Comparison of ENCODE assay signal across 8 cellular contexts in the genomic region with DNA sequence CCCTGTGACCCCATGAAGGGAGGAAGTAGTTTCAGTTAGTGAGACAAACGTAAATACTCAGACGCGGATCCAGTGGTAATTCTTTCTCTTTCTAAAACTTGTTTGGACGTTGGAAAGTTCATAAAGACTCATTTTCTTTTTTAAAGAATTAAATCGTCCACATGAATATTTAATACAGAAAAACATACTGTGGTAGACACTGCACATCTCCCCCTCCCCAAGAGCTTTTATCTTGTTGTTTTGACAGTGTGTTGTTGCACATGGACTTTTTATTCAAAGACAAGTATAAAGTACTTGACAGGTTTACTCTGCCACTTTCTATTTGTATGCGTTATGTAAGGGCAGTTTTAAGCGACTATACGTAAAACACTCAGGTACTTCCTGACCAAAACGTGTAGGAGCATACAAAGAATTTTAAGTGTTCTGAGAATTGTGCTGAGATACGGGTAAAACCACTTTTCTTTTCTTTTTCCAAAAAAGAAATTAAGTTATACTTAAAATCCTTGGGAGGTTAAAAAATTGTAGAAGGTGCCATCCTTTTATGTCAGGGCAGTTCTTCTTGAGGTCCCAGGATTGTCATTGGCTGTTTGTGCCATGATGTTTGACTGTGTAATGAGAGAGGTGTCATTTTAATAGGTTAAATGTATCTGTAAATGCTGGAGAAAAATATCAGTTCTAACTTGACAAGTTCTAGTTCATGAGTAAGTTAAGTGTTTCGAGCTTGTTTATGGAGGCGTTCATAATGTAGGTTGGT. TPM values are rescaled to one million over a fixed set of nuclear protein-coding genes. Genes with fewer than 3 reads are reported as not detected.
DNase-seq lines count a peak whose midpoint lies in the region; ATAC-seq and TF ChIP-seq lines count a peak whose summit lies in the region.

No MANE protein-coding gene starts in this region.

- H3K4me3 Mint-ChIP-seq in activated naive CD8-positive, alpha-beta T cell, result peak overlapping the region; percentile 92

- H4K20me1 ChIP-seq in smooth muscle cell (ENCODE audit: low read depth), result peaks cover 78% of the 10 kb centered on the region

- peak overlapping the region; percentile 86 for H2AFZ ChIP-seq in smooth muscle cell (ENCODE audit: low read depth)

- peak overlapping the region; percentile 93 for H3K4me3 ChIP-seq in iPS-18a (ENCODE audit: low read length)
- H3K4me3 ChIP-seq in smooth muscle cell, result peak overlapping the region; percentile 90

- H3K36me3 Mint-ChIP-seq in activated naive CD8-positive, alpha-beta T cell, result no peaks in the 10 kb centered on the region

- no peak for TF ChIP-seq CTCF in smooth muscle cell (IDR thresholded peaks at IDR 0.05; ENCODE audit: borderline replicate concordance, insufficient read depth, poor library complexity, severe bottlenecking)

- H3F3A ChIP-seq in smooth muscle cell (ENCODE audit: low read depth), result no peaks in the 10 kb centered on the region

- ATAC-seq in HG03442 (IDR thresholded peaks at IDR 0.05; ENCODE audit: unreplicated experiment), result no peak

- H3K9ac ChIP-seq in iPS-18a (ENCODE audit: low read length) (peak overlapping the region; percentile 88), smooth muscle cell (ENCODE audit: low read depth) (peak overlapping the region; percentile 97)

- no peaks in the 10 kb centered on the region for H3K9me3 ChIP-seq in iPS-18a (ENCODE audit: control insufficient read depth, low read depth, low read length)
- no peaks in the 10 kb centered on the region for H3K9me3 ChIP-seq in smooth muscle cell (replicated peaks; ENCODE audit: low read depth)

- H3K27me3 Mint-ChIP-seq in activated naive CD8-positive, alpha-beta T cell, result no peaks in the 10 kb centered on the region

- H3K4me2 ChIP-seq in smooth muscle cell, result peak overlapping the region; percentile 98

- peak; percentile 37 for DNase-seq in stimulated activated CD4-positive, alpha-beta T cell treated with anti-CD3 and anti-CD28 coated beads, Interleukin-4, amount 100 ng/mL, for 24 hours
- no peak for DNase-seq in stimulated activated CD4-positive, alpha-beta T cell treated with anti-CD3 and anti-CD28 coated beads, Interleukin-2, amount 100 ng/mL, for 48 hours
- peak; percentile 28 for DNase-seq in NCI-H2081 treated with DMSO at 0.1 percent for 48 hours (lab: John Stamatoyannopoulos, UW)
- DNase-seq in smooth muscle cell (lab: John Stamatoyannopoulos, UW; ENCODE audit: unreplicated experiment), result no peak
- no peak for DNase-seq in effector CD4-positive, alpha-beta T cell

- 1% methylated on average over 12 of the region's 12 CpGs for WGBS in smooth muscle cell (ENCODE audit: low lambda C conversion rate)

- no peaks in the 10 kb centered on the region for H3K27me3 ChIP-seq in iPS-18a (ENCODE audit: control insufficient read depth, insufficient read depth, low read length)
- H3K27me3 ChIP-seq in smooth muscle cell (ENCODE audit: low read depth), result no peaks in the 10 kb centered on the region

- H3K4me1 ChIP-seq in iPS-18a (ENCODE audit: control insufficient read depth, low read depth, low read length) (peaks cover 33% of the 10 kb centered on the region), smooth muscle cell (ENCODE audit: low read depth) (peaks cover 44% of the 10 kb centered on the region)

- peak overlapping the region; percentile 96 for H3K27ac Mint-ChIP-seq in activated naive CD8-positive, alpha-beta T cell

- H3K4me1 Mint-ChIP-seq in activated naive CD8-positive, alpha-beta T cell (ENCODE audit: low read depth), result peaks cover 59% of the 10 kb centered on the region

- no peaks in the 10 kb centered on the region for H3K9me3 Mint-ChIP-seq in activated naive CD8-positive, alpha-beta T cell (ENCODE audit: low read depth)

- no peaks in the 10 kb centered on the region for H3K36me3 ChIP-seq in iPS-18a (ENCODE audit: control insufficient read depth, low read depth, low read length)
- no peaks in the 10 kb centered on the region for H3K36me3 ChIP-seq in smooth muscle cell (ENCODE audit: low read depth)

- H3K27ac ChIP-seq in iPS-18a (ENCODE audit: low read length), result peak overlapping the region; percentile 68
- peak overlapping the region; percentile 95 for H3K27ac ChIP-seq in smooth muscle cell (ENCODE audit: low read depth)

- H3K79me2 ChIP-seq in smooth muscle cell (ENCODE audit: low read depth), result peaks cover 87% of the 10 kb centered on the region

RNA-seq across cellular contexts. Expression of gene NIPBL, which starts 1.3 kb away (rescaled TPM):
- 46.3 and 46.4 TPM in 2 replicates for total RNA-seq in smooth muscle cell
- 14.7 and 15.4 TPM in 2 replicates for polyA plus RNA-seq in smooth muscle cell

Comparison
In these comparisons a context has a peak if more than half of its experiments do, and no peak if none do; other contexts are left out.
1. DNase-seq: peak in stimulated activated CD4-positive, alpha-beta T cell treated with anti-CD3 and anti-CD28 coated beads, Interleukin-4, amount 100 ng/mL, for 24 hours (single experiment) and NCI-H2081 treated with DMSO at 0.1 percent for 48 hours (single experiment); none in stimulated activated CD4-positive, alpha-beta T cell treated with anti-CD3 and anti-CD28 coated beads, Interleukin-2, amount 100 ng/mL, for 48 hours (0 of 2), smooth muscle cell (single experiment) and effector CD4-positive, alpha-beta T cell (single experiment).